Comparison of ENCODE assay signal across 8 cellular contexts in genomic region chr5:96752341-96753016, GRCh38. TPM values are rescaled to one million over a fixed set of nuclear protein-coding genes. Genes with fewer than 3 reads are reported as not detected.
A peak's percentile ranks its signal among the peaks of the same experiment; 100 is the strongest.
DNase-seq lines count a peak whose midpoint lies in the region; ATAC-seq, FAIRE-seq and TF ChIP-seq lines count a peak whose summit lies in the region.

No MANE protein-coding gene starts in this region.

- TF ChIP-seq CTCF in AG04450 (IDR thresholded peaks at IDR 0.05; ENCODE audit: low read depth, low read length) (peak; percentile 67), fibroblast of mammary gland (conservative IDR thresholded peaks at IDR 0.05; ENCODE audit: control insufficient read depth, insufficient read depth, low read depth, low read length) (peak; percentile 66), parathyroid adenoma (IDR thresholded peaks at IDR 0.05) (peak; percentile 74)

- H3K27ac ChIP-seq in AG04450 (ENCODE audit: low read depth, low read length) (no peak overlapping the region), parathyroid adenoma (peak overlapping the region; percentile 43)

- H3K4me3 ChIP-seq in AG04450 (ENCODE audit: low read depth, low read length) (no peak overlapping the region), fibroblast of mammary gland (ENCODE audit: control insufficient read depth, low read depth, low read length) (no peak overlapping the region), parathyroid adenoma (ENCODE audit: low read depth, low read length) (no peak overlapping the region)

- peak; percentile 60 for DNase-seq in AG04450 (ENCODE audit: low read depth, low spot score)
- peak; percentile 81 for DNase-seq in ELR (ENCODE audit: low read depth)
- DNase-seq in NCI-H1417 treated with DMSO at 0.1 percent for 48 hours (lab: John Stamatoyannopoulos, UW) = peak; percentile 13
- peak; percentile 76 for DNase-seq in fibroblast of mammary gland (ENCODE audit: low read depth)

- FAIRE-seq in TTC549 (lab: Jason Lieb, UNC) = peak; percentile 86

- H3K9me3 ChIP-seq in AG04450 (ENCODE audit: control insufficient read depth, insufficient read depth, low read length) (no peaks in the 10 kb centered on the region), parathyroid adenoma (ENCODE audit: control insufficient read depth, low read length) (no peaks in the 10 kb centered on the region)

- H3K4me1 ChIP-seq in parathyroid adenoma = peaks cover 13% of the 10 kb centered on the region

- no peak overlapping the region for H2AFZ ChIP-seq in parathyroid adenoma

- CTCF ChIA-PET in AG04450 (lab: Charles Lee) = interaction anchor here (0.6 to 3.8 kb wide), 49 partner anchors 10 to 466 kb away, joined by 3 to 58 read pairs (median 4); partner anchors contain the start of genes ERAP2 and LIX1

- H3K79me2 ChIP-seq in parathyroid adenoma = no peaks in the 10 kb centered on the region

- ATAC-seq in HG03175 (IDR thresholded peaks at IDR 0.05; ENCODE audit: unreplicated experiment) (no peak), GM21390 (IDR thresholded peaks at IDR 0.05; ENCODE audit: unreplicated experiment) (no peak)

- no peaks in the 10 kb centered on the region for H3K27me3 ChIP-seq in AG04450 (ENCODE audit: control insufficient read depth, insufficient read depth, low read length)
- H3K27me3 ChIP-seq in parathyroid adenoma (ENCODE audit: control insufficient read depth, insufficient read depth, low read length) = no peaks in the 10 kb centered on the region

- H3K36me3 ChIP-seq in parathyroid adenoma (ENCODE audit: control insufficient read depth, insufficient read depth, low read length) = no peaks in the 10 kb centered on the region

- POLR2A ChIA-PET in AG04450 (lab: Yijun Ruan, JAX) = interaction anchor here (0.6 to 0.7 kb wide), 2 partner anchors 183 to 1982 kb away, joined by 3 read pairs; partner anchors contain the start of gene LNPEP

- no peak overlapping the region for H3K4me2 ChIP-seq in parathyroid adenoma (ENCODE audit: low read length)

- H3K9ac ChIP-seq in parathyroid adenoma = no peak overlapping the region

RNA-seq across cellular contexts. Expression of gene ERAP1, which starts 55.3 kb away (rescaled TPM):
- polyA plus RNA-seq in AG04450 (2011; rRNA removed) = 95.2 and 104 TPM in 2 replicates
- polyA minus RNA-seq in AG04450 (2011; rRNA and poly(A)+ RNA removed) = 103 and 128 TPM in 2 replicates

Comparison
In these comparisons a context has a peak if more than half of its experiments do, and no peak if none do; other contexts are left out.
1. DNase-seq: peak in every context shown above with its lines; median percentile 81 in ELR; 76 in fibroblast of mammary gland; 60 in AG04450; 13 in NCI-H1417 treated with DMSO at 0.1 percent for 48 hours.